25 cellular contexts compared by ENCODE assay signal in the genomic region with DNA sequence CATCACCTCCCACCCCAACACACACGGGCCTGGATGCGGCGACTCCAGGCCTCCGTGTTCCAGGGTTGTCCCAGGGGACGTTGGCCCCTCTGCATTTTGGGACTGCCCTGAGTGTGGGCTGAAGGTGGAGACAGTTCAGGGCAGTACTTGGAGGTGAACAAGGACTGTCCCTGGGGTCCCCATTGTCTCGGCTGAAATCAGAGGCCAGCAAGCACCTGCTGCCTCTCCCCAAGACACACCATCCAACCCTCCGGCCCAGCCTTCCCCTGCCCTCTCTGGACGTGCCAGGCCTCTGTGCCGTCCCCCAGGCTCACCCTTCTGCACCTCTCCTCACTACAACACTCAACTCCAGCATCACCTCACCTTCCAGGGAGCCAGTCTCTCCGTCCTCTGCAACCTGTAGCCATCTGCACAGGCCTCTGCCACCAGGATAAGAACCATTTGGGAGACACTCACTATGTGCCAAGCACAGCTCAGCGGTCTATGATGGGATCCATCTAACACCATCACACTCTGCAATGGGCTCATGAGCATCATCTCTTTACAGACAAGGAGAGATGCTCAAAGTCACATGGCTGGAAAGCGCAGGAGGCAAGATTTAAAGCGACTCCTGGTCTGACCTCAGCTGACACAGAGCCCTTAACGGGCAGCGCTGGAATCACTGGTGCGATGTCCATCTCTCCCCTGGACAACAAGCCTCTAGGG.
DNase-seq lines count a peak whose midpoint lies in the region; ATAC-seq and TF ChIP-seq lines count a peak whose summit lies in the region.
"Had no signal": no experiment of that assay in that cellular context is flagged by ENCODE, and none has a peak within 500 bp of the region (broad histone marks: within the 10 kb centered on the region; RNA-seq: fewer than 3 reads in every experiment).

No MANE protein-coding gene starts in this region.

- H3K4me1 Mint-ChIP-seq in nephron progenitor cell: peaks cover 35% of the 10 kb centered on the region
- no peaks in the 10 kb centered on the region for H3K4me1 Mint-ChIP-seq in activated CD8-positive, alpha-beta memory T cell treated with anti-CD3 and anti-CD28 coated beads, Interleukin-2, amount 10 ng/mL, durations not matched to agents 7 days and 5 days
- H3K4me1 Mint-ChIP-seq: activated naive CD8-positive, alpha-beta T cell treated with anti-CD3 and anti-CD28 coated beads for 36 hours; CD4-positive, CD25-positive, alpha-beta regulatory T cell; T-cell had no signal

- H3K27ac ChIP-seq in angular gyrus (ENCODE audit: low read depth, low read length): peak overlapping the region; percentile 81
- H3K27ac ChIP-seq: SJSA1, spleen, testis had no signal

- no peaks in the 10 kb centered on the region for H3K27me3 ChIP-seq in BE2C
- H3K27me3 ChIP-seq: SJSA1, testis had no signal

- peaks cover 8% of the 10 kb centered on the region for H3K27me3 Mint-ChIP-seq in nephron progenitor cell (ENCODE audit: low read depth, poor library complexity)
- H3K27me3 Mint-ChIP-seq in activated CD8-positive, alpha-beta memory T cell treated with anti-CD3 and anti-CD28 coated beads, Interleukin-2, amount 10 ng/mL, durations not matched to agents 7 days and 5 days: peaks cover 27% of the 10 kb centered on the region

- H3K4me3 ChIP-seq in BE2C (ENCODE audit: low read depth, low read length): peak overlapping the region; percentile 53
- H3K4me3 ChIP-seq: SJSA1, spleen, testis had no signal

- H3K9me3 ChIP-seq in BE2C: no peaks in the 10 kb centered on the region
- H3K9me3 ChIP-seq: testis had no signal

- peak overlapping the region; percentile 74 for H3K27ac Mint-ChIP-seq in nephron progenitor cell
- no peak overlapping the region for H3K27ac Mint-ChIP-seq in activated CD8-positive, alpha-beta memory T cell treated with anti-CD3 and anti-CD28 coated beads, Interleukin-2, amount 10 ng/mL, durations not matched to agents 7 days and 5 days
- H3K27ac Mint-ChIP-seq: activated CD8-positive, alpha-beta T cell treated with anti-CD3 and anti-CD28 coated beads for 36 hours; activated naive CD8-positive, alpha-beta T cell treated with anti-CD3 and anti-CD28 coated beads for 36 hours; CD4-positive, CD25-positive, alpha-beta regulatory T cell had no signal

- peaks cover 4% of the 10 kb centered on the region for H3K36me3 Mint-ChIP-seq in nephron progenitor cell (ENCODE audit: low read depth)
- no peaks in the 10 kb centered on the region for H3K36me3 Mint-ChIP-seq in activated CD8-positive, alpha-beta memory T cell treated with anti-CD3 and anti-CD28 coated beads, Interleukin-2, amount 10 ng/mL, durations not matched to agents 7 days and 5 days
- H3K36me3 Mint-ChIP-seq: activated naive CD8-positive, alpha-beta T cell treated with anti-CD3 and anti-CD28 coated beads for 36 hours; CD4-positive, CD25-positive, alpha-beta regulatory T cell; T-cell had no signal

- H3K4me3 Mint-ChIP-seq in nephron progenitor cell: no peak overlapping the region
- no peak overlapping the region for H3K4me3 Mint-ChIP-seq in activated CD8-positive, alpha-beta memory T cell treated with anti-CD3 and anti-CD28 coated beads, Interleukin-2, amount 10 ng/mL, durations not matched to agents 7 days and 5 days
- H3K4me3 Mint-ChIP-seq: activated CD8-positive, alpha-beta T cell treated with anti-CD3 and anti-CD28 coated beads for 36 hours; activated naive CD8-positive, alpha-beta T cell treated with anti-CD3 and anti-CD28 coated beads for 36 hours; CD4-positive, CD25-positive, alpha-beta regulatory T cell; T-cell had no signal

- no peak for ATAC-seq in activated CD8-positive, alpha-beta memory T cell treated with anti-CD3 and anti-CD28 coated beads, Interleukin-2, amount 10 ng/mL, durations not matched to agents 7 days and 5 days
- ATAC-seq in GM18867 (IDR thresholded peaks at IDR 0.05; ENCODE audit: unreplicated experiment): no peak
- ATAC-seq in HG02885 (IDR thresholded peaks at IDR 0.05; ENCODE audit: poor library complexity, unreplicated experiment): no peak
- ATAC-seq: activated CD4-positive, CD25-positive, alpha-beta regulatory T cell treated with anti-CD3 and anti-CD28 coated beads, Interleukin-2, amount 50 U/mL, for 24 hours; activated CD8-positive, alpha-beta T cell treated with anti-CD3 and anti-CD28 coated beads for 36 hours; left colon; T-cell had no signal

- DNase-seq in BE2C (no peak), D341Med (ENCODE audit: low spot score) (peak; percentile 32), nephron progenitor cell (no peak)
- DNase-seq in activated CD8-positive, alpha-beta memory T cell treated with anti-CD3 and anti-CD28 coated beads, Interleukin-2, amount 10 ng/mL, durations not matched to agents 7 days and 5 days: no peak
- DNase-seq: activated CD8-positive, alpha-beta T cell treated with anti-CD3 and anti-CD28 coated beads for 36 hours; activated effector memory CD4-positive, alpha-beta T cell treated with Interleukin-2 at 50 U/mL for 16 hours; activated naive CD8-positive, alpha-beta T cell treated with anti-CD3 and anti-CD28 coated beads for 36 hours; activated T-cell treated with anti-CD3 and anti-CD28 coated beads for 4 hours; CD4-positive, CD25-positive, alpha-beta regulatory T cell; effector CD4-positive, alpha-beta T cell; foreskin fibroblast; mesenchymal stem cell; NCI-H2029 treated with DMSO at 0.1 percent for 48 hours; NCI-H446; spleen; stimulated activated CD4-positive, alpha-beta T cell treated with anti-CD3 and anti-CD28 coated beads, Interleukin-2, amount 100 ng/mL, for 48 hours; stimulated activated naive CD4-positive, alpha-beta T cell; T-cell had no signal

- CTCF ChIA-PET in activated CD8-positive, alpha-beta memory T cell treated with anti-CD3 and anti-CD28 coated beads, Interleukin-2, amount 10 ng/mL, durations not matched to agents 7 days and 5 days (lab: Charles Lee): interaction anchor here (1.5 to 1.8 kb wide), 2 partner anchors 20 to 168 kb away, joined by 6 to 8 read pairs; partner anchors contain the start of gene MGAT5B

- no peaks in the 10 kb centered on the region for H3K36me3 ChIP-seq in BE2C
- H3K36me3 ChIP-seq: SJSA1, spleen had no signal

- TF ChIP-seq CTCF in BE2C (IDR thresholded peaks at IDR 0.05; ENCODE audit: low read depth, low read length) (no peak), nephron progenitor cell (IDR thresholded peaks at IDR 0.05) (no peak)

- H3K9me3 Mint-ChIP-seq in nephron progenitor cell: peaks cover 12% of the 10 kb centered on the region
- peaks cover 2% of the 10 kb centered on the region for H3K9me3 Mint-ChIP-seq in activated CD8-positive, alpha-beta memory T cell treated with anti-CD3 and anti-CD28 coated beads, Interleukin-2, amount 10 ng/mL, durations not matched to agents 7 days and 5 days (ENCODE audit: low read depth)

- peaks cover 8% of the 10 kb centered on the region for H3K4me1 ChIP-seq in BE2C
- H3K4me1 ChIP-seq: testis had no signal
